8 cellular contexts compared by ENCODE assay signal in the genomic region with DNA sequence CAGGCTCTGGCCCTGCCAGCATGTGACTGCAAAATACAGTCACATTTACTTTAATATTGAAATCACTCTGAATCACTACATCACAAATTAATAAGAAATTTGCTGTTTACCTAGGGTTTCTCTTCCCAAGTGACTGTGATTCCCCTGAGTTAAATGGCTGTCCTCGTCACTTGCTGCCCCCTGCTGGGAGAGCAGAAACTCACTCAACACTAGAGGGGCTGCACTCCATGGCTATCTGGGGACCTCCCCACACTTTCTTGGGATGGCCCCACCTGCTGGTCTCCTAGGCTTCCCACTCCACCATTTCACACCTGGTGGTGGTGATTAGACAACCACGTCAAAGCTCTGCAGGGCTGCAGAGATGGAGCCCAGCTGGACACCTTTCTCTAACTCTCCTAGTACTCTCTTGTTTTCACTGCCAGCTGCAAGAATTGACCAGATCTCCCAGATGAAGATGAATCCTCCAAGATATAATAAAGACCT.
DNase-seq lines count a peak whose midpoint lies in the region; ATAC-seq and TF ChIP-seq lines count a peak whose summit lies in the region.

No MANE protein-coding gene starts in this region.

- H3K56ac ChIP-seq in H9 (ENCODE audit: insufficient read length, low read depth, low read length): no peak overlapping the region

- H4K8ac ChIP-seq in H9 (replicated peaks; ENCODE audit: insufficient read length, low read depth, low read length): no peak overlapping the region

- H3K27me3 ChIP-seq in CD8-positive, alpha-beta T cell (ENCODE audit: insufficient read depth, low read length): no peaks in the 10 kb centered on the region
- no peaks in the 10 kb centered on the region for H3K27me3 ChIP-seq in H9 (ENCODE audit: insufficient read depth, low read length)
- no peaks in the 10 kb centered on the region for H3K27me3 ChIP-seq in PC-9 (ENCODE audit: insufficient read depth, low read depth)
- no peaks in the 10 kb centered on the region for H3K27me3 ChIP-seq in foreskin keratinocyte

- CTCF ChIA-PET in CD8-positive, alpha-beta T cell (lab: Charles Lee): interaction anchor here (0.6 to 8.0 kb wide), 29 partner anchors 8 to 243 kb away, joined by 3 to 186 read pairs (median 4); a partner anchor contains a TSS
- CTCF ChIA-PET in PC-9 (lab: Charles Lee): interaction anchor here (0.6 kb wide), 1 partner anchor 239 kb away, joined by 8 read pairs; no protein-coding TSS in a partner anchor

- H4K20me1 ChIP-seq in H9 (ENCODE audit: control insufficient read depth, insufficient read depth, insufficient read length) (no peaks in the 10 kb centered on the region), PC-9 (ENCODE audit: insufficient read depth) (no peaks in the 10 kb centered on the region)

- H3K9me3 Mint-ChIP-seq in CD8-positive, alpha-beta T cell: peaks cover 10% of the 10 kb centered on the region
- H3K9me3 Mint-ChIP-seq in H9 (no peaks in the 10 kb centered on the region; a peak in 2 of 5 replicates), mesothelial cell of epicardium (peaks cover 11% of the 10 kb centered on the region)
- H3K9me3 Mint-ChIP-seq in activated T-cell treated with anti-CD3 and anti-CD28 coated beads, Interleukin-2, amount 50 U/mL, for 4 hours: peaks cover 16% of the 10 kb centered on the region

- no peak overlapping the region for H2BK15ac ChIP-seq in H9 (ENCODE audit: low read depth, low read length)

- no peaks in the 10 kb centered on the region for H3K9me3 ChIP-seq in CD8-positive, alpha-beta T cell (ENCODE audit: low read length)
- no peaks in the 10 kb centered on the region for H3K9me3 ChIP-seq in H9 (ENCODE audit: control insufficient read depth, low read depth, low read length)
- peaks cover 8% of the 10 kb centered on the region for H3K9me3 ChIP-seq in PC-9 (ENCODE audit: insufficient read depth, low read depth)

- peak overlapping the region; percentile 70 for H3K27ac Mint-ChIP-seq in CD8-positive, alpha-beta T cell
- H3K27ac Mint-ChIP-seq in H9: no peak overlapping the region
- no peak overlapping the region for H3K27ac Mint-ChIP-seq in mesothelial cell of epicardium

- no peaks in the 10 kb centered on the region for H3K79me1 ChIP-seq in H9 (ENCODE audit: insufficient read depth, low read depth, low read length, poor library complexity, severe bottlenecking)

- peak; percentile 71 for ATAC-seq in CD8-positive, alpha-beta T cell
- peak; percentile 80 to 83 for ATAC-seq in activated T-cell treated with anti-CD3 and anti-CD28 coated beads, Interleukin-2, amount 50 U/mL, for 4 hours
- ATAC-seq in foreskin keratinocyte: peak; percentile 75
- ATAC-seq in GM21367 (IDR thresholded peaks at IDR 0.05; ENCODE audit: unreplicated experiment): no peak

- intact Hi-C loops in CD8-positive, alpha-beta T cell (cut with DNase I, micrococcal nuclease): loop anchor here (1.0 to 5.0 kb wide), 8 partner anchors 48 to 245 kb away; a partner anchor contains a TSS
- intact Hi-C loops in PC-9 (cut with micrococcal nuclease; ENCODE audit: unreplicated experiment): loop anchor here (1.0 to 10.0 kb wide), 3 partner anchors 83 to 243 kb away; no protein-coding TSS in a partner anchor

- H3K4me1 ChIP-seq in CD8-positive, alpha-beta T cell (ENCODE audit: insufficient read depth, low read length): peaks cover 19% of the 10 kb centered on the region
- H3K4me1 ChIP-seq in H9 (ENCODE audit: insufficient read depth, low read length): no peaks in the 10 kb centered on the region
- no peaks in the 10 kb centered on the region for H3K4me1 ChIP-seq in PC-9 (replicated peaks; ENCODE audit: insufficient read depth)
- H3K4me1 ChIP-seq in foreskin keratinocyte: peaks cover 3% of the 10 kb centered on the region

- no peak overlapping the region for H2BK12ac ChIP-seq in H9 (ENCODE audit: insufficient read length, low read depth, low read length)

- H3K23me2 ChIP-seq in H9 (ENCODE audit: insufficient read length, low read depth, low read length, poor library complexity, severe bottlenecking): no peaks in the 10 kb centered on the region

- H3F3A ChIP-seq in PC-9 (ENCODE audit: insufficient read depth, low read depth): 0 out of 2 replicates have a peak, but pooled peaks cover 4% of the 10 kb centered on the region

- no peaks in the 10 kb centered on the region for H3K9me2 ChIP-seq in PC-9 (ENCODE audit: insufficient read depth)

- no peak overlapping the region for H4K5ac ChIP-seq in H9 (ENCODE audit: insufficient read length, low read depth, low read length)

- H3K9ac ChIP-seq in H9 (ENCODE audit: extremely low read depth, insufficient read length, low read length): no peak overlapping the region

- no peaks in the 10 kb centered on the region for H3K27me3 Mint-ChIP-seq in CD8-positive, alpha-beta T cell (ENCODE audit: low read depth)
- no peaks in the 10 kb centered on the region for H3K27me3 Mint-ChIP-seq in H9 (ENCODE audit: low read depth)
- H3K27me3 Mint-ChIP-seq in activated T-cell treated with anti-CD3 and anti-CD28 coated beads, Interleukin-2, amount 50 U/mL, for 4 hours (ENCODE audit: low read depth): no peaks in the 10 kb centered on the region
- H3K27me3 Mint-ChIP-seq in mesothelial cell of epicardium (ENCODE audit: low read depth): no peaks in the 10 kb centered on the region

- POLR2A ChIA-PET in CD8-positive, alpha-beta T cell (lab: Charles Lee): interaction anchor here (0.6 to 1.3 kb wide), 8 partner anchors 48 to 239 kb away, joined by 3 to 10 read pairs (median 4); a partner anchor contains a TSS
- POLR2A ChIA-PET in PC-9 (lab: Charles Lee; ENCODE audit: unreplicated experiment): interaction anchor here (0.7 kb wide), 1 partner anchor 101 kb away, joined by 4 read pairs; no protein-coding TSS in a partner anchor

- no peak overlapping the region for H3K4ac ChIP-seq in H9 (ENCODE audit: low read depth, low read length)

- peaks cover 6% of the 10 kb centered on the region for H3K36me3 Mint-ChIP-seq in CD8-positive, alpha-beta T cell
- H3K36me3 Mint-ChIP-seq in H9 (ENCODE audit: insufficient read depth in 1 of 3, low read depth in 3 of 3) (no peaks in the 10 kb centered on the region), mesothelial cell of epicardium (no peaks in the 10 kb centered on the region)
- peaks cover 6% of the 10 kb centered on the region for H3K36me3 Mint-ChIP-seq in activated T-cell treated with anti-CD3 and anti-CD28 coated beads, Interleukin-2, amount 50 U/mL, for 4 hours (ENCODE audit: insufficient read depth)

- no TSS peak for BruUV-seq in PC-9 (replicated peaks; lab: Mats Ljungman, UMichigan)

- H3K36me3 ChIP-seq in CD8-positive, alpha-beta T cell (ENCODE audit: insufficient read depth, low read length): no peaks in the 10 kb centered on the region
- no peaks in the 10 kb centered on the region for H3K36me3 ChIP-seq in PC-9 (ENCODE audit: low read depth)

- TF ChIP-seq CTCF in CD8-positive, alpha-beta T cell (IDR thresholded peaks at IDR 0.05): peak; percentile 80
- TF ChIP-seq CTCF in H9 (conservative IDR thresholded peaks at IDR 0.05) (peak; percentile 74), PC-9 (conservative IDR thresholded peaks at IDR 0.05) (peak; percentile 94), foreskin keratinocyte (conservative IDR thresholded peaks at IDR 0.05) (peak; percentile 95), mesothelial cell of epicardium (IDR thresholded peaks at IDR 0.05; ENCODE audit: unreplicated experiment) (no peak)

- no peak overlapping the region for H3K14ac ChIP-seq in H9 (ENCODE audit: insufficient read depth, low read length)

- peak; percentile 43 to 86 (median 72) for DNase-seq in CD8-positive, alpha-beta T cell
- DNase-seq in H9 (peak; percentile 84), PC-9 (peak; percentile 52 to 76), foreskin keratinocyte (peak; percentile 45 to 63), mesothelial cell of epicardium (ENCODE audit: low spot score in 2 of 2, unreplicated experiment in 2 of 2) (no peak)
- DNase-seq in activated T-cell treated with anti-CD3 and anti-CD28 coated beads, Interleukin-2, amount 50 U/mL, for 4 hours: peak; percentile 80
- peak; percentile 74 to 77 for DNase-seq in stimulated activated CD4-positive, alpha-beta T cell treated with anti-CD3 and anti-CD28 coated beads, Interleukin-2, amount 100 ng/mL, for 48 hours

- H3K79me2 ChIP-seq in H9 (ENCODE audit: insufficient read depth, low read length) (no peaks in the 10 kb centered on the region), PC-9 (ENCODE audit: low read depth) (no peaks in the 10 kb centered on the region)

- H2BK5ac ChIP-seq in H9 (ENCODE audit: insufficient read length, low read length): no peak overlapping the region

- H3K4me3 Mint-ChIP-seq in CD8-positive, alpha-beta T cell: peak overlapping the region; percentile 60
- H3K4me3 Mint-ChIP-seq in H9 (no peak overlapping the region), mesothelial cell of epicardium (no peak overlapping the region)
- H3K4me3 Mint-ChIP-seq in activated T-cell treated with anti-CD3 and anti-CD28 coated beads, Interleukin-2, amount 50 U/mL, for 4 hours: peak overlapping the region; percentile 61

- no peak overlapping the region for H3K4me2 ChIP-seq in H9 (ENCODE audit: insufficient read depth, insufficient read length, low read length)
- H3K4me2 ChIP-seq in PC-9: no peak overlapping the region

- no peak overlapping the region for H2AK5ac ChIP-seq in H9 (ENCODE audit: insufficient read length, low read length)

- H3T11ph ChIP-seq in H9 (ENCODE audit: low read length): no peak overlapping the region

- H3K27ac ChIP-seq in CD8-positive, alpha-beta T cell (ENCODE audit: low read depth, low read length): no peak overlapping the region
- H3K27ac ChIP-seq in H9 (ENCODE audit: insufficient read length, low read depth, low read length): no peak overlapping the region
- no peak overlapping the region for H3K27ac ChIP-seq in PC-9
- peak overlapping the region; percentile 24 for H3K27ac ChIP-seq in foreskin keratinocyte

- WGBS in H9 (ENCODE audit: extremely low coverage, insufficient read length, low lambda C conversion rate): no CpG with 5 or more reads among the region's 2 CpGs

- no peak overlapping the region for H2AFZ ChIP-seq in H9 (ENCODE audit: low read length)
- H2AFZ ChIP-seq in PC-9: no peak overlapping the region

- no peak overlapping the region for H3K23ac ChIP-seq in H9 (ENCODE audit: insufficient read length, low read depth, low read length)

- peaks cover 31% of the 10 kb centered on the region for H3K4me1 Mint-ChIP-seq in CD8-positive, alpha-beta T cell (ENCODE audit: low read depth)
- H3K4me1 Mint-ChIP-seq in H9 (peaks cover 4 to 6% of the 10 kb centered on the region in 2 experiments; a peak in 3 of 4 replicates), mesothelial cell of epicardium (no peaks in the 10 kb centered on the region)
- H3K4me1 Mint-ChIP-seq in activated T-cell treated with anti-CD3 and anti-CD28 coated beads, Interleukin-2, amount 50 U/mL, for 4 hours (ENCODE audit: low read depth): peaks cover 44% of the 10 kb centered on the region

- no peak overlapping the region for H3K18ac ChIP-seq in H9 (ENCODE audit: insufficient read length, low read depth, low read length)

- no peak overlapping the region for H2BK20ac ChIP-seq in H9 (ENCODE audit: low read depth, low read length, poor library complexity, severe bottlenecking)

- no peak overlapping the region for H2BK120ac ChIP-seq in H9 (ENCODE audit: low read depth, low read length, poor library complexity, severe bottlenecking)

- H4K91ac ChIP-seq in H9 (ENCODE audit: insufficient read length, low read depth, low read length): no peak overlapping the region

- H3K4me3 ChIP-seq in CD8-positive, alpha-beta T cell (ENCODE audit: low read depth, low read length): no peak overlapping the region
- H3K4me3 ChIP-seq in PC-9: no peak overlapping the region

Comparison
In these comparisons a context has a peak if more than half of its experiments do, and no peak if none do; other contexts are left out.
1. DNase-seq: peak in CD8-positive, alpha-beta T cell (7 of 7), H9 (single experiment), PC-9 (2 of 2), activated T-cell treated with anti-CD3 and anti-CD28 coated beads, Interleukin-2, amount 50 U/mL, for 4 hours (single experiment), foreskin keratinocyte (2 of 2) and stimulated activated CD4-positive, alpha-beta T cell treated with anti-CD3 and anti-CD28 coated beads, Interleukin-2, amount 100 ng/mL, for 48 hours (2 of 2); none in mesothelial cell of epicardium (0 of 2).
2. H3K4me3 Mint-ChIP-seq: peak in CD8-positive, alpha-beta T cell (single experiment) and activated T-cell treated with anti-CD3 and anti-CD28 coated beads, Interleukin-2, amount 50 U/mL, for 4 hours (single experiment); none in H9 (0 of 2) and mesothelial cell of epicardium (single experiment).